Comparison of ENCODE assay signal across 9 cellular contexts in genomic region chr20:23257848-23258746, GRCh38.
DNase-seq lines count a peak whose midpoint lies in the region; ATAC-seq, FAIRE-seq and TF ChIP-seq lines count a peak whose summit lies in the region.
"Had no signal": no experiment of that assay in that cellular context is flagged by ENCODE, and none has a peak within 500 bp of the region (broad histone marks: within the 10 kb centered on the region; RNA-seq: fewer than 3 reads in every experiment).

No MANE protein-coding gene starts in this region.

- no peak overlapping the region for H3K4me3 Mint-ChIP-seq in stimulated activated effector memory CD8-positive, alpha-beta T cell treated with anti-CD3 and anti-CD28 coated beads, Interleukin-12 subunit alpha, Interleukin-12 subunit beta, amount 100 ng/mL, for 72 hours

- H3K4me3 ChIP-seq in kidney (ENCODE audit: low read length in 2 of 2) (no peak overlapping the region), aorta (ENCODE audit: low read length in 2 of 2) (no peak overlapping the region)

- no peak overlapping the region for H3K9ac ChIP-seq in kidney (ENCODE audit: low read length in 2 of 2)

- DNase-seq in Right ventricle myocardium inferior (ENCODE audit: missing footprints) (no peak), cardiac septum (ENCODE audit: low spot score) (no peak), amniotic stem cell (lab: John Stamatoyannopoulos, UW) (peak; percentile 66), kidney (no peak), aorta (no peak)
- DNase-seq in stimulated activated effector memory CD8-positive, alpha-beta T cell treated with anti-CD3 and anti-CD28 coated beads, Interleukin-12 subunit alpha, Interleukin-12 subunit beta, amount 100 ng/mL, for 72 hours (ENCODE audit: low spot score in 2 of 2) = no peak
- DNase-seq: activated naive CD4-positive, alpha-beta T cell had no signal

- no peak for FAIRE-seq in kidney (lab: Jason Lieb, UNC)

- no peaks in the 10 kb centered on the region for H3K9me3 Mint-ChIP-seq in stimulated activated effector memory CD8-positive, alpha-beta T cell treated with anti-CD3 and anti-CD28 coated beads, Interleukin-12 subunit alpha, Interleukin-12 subunit beta, amount 100 ng/mL, for 72 hours

- WGBS in aorta, 2 donors = 73 to 75% methylated on average over 8 of the region's 8 CpGs

- ATAC-seq in Right ventricle myocardium inferior (peak; percentile 44), aorta (ENCODE audit: low FRiP score) (peak; percentile 84), HG03469 (IDR thresholded peaks at IDR 0.05; ENCODE audit: unreplicated experiment) (no peak), HG03520 (IDR thresholded peaks at IDR 0.05; ENCODE audit: unreplicated experiment) (no peak)
- ATAC-seq in stimulated activated effector memory CD8-positive, alpha-beta T cell treated with anti-CD3 and anti-CD28 coated beads, Interleukin-12 subunit alpha, Interleukin-12 subunit beta, amount 100 ng/mL, for 72 hours = no peak

- H3K27ac ChIP-seq in kidney (ENCODE audit: low read depth in 2 of 2, low read length in 2 of 2) (peak overlapping the region; percentile 5 to 72), aorta (ENCODE audit: low read depth in 1 of 2, low read length in 2 of 2) (peak overlapping the region; percentile 8 to 67)

- H3K9me3 ChIP-seq in kidney (ENCODE audit: control insufficient read depth in 1 of 2, low read length in 2 of 2) (no peaks in the 10 kb centered on the region), aorta (ENCODE audit: control insufficient read depth, low read length) (no peaks in the 10 kb centered on the region)

- H3K27ac Mint-ChIP-seq in stimulated activated effector memory CD8-positive, alpha-beta T cell treated with anti-CD3 and anti-CD28 coated beads, Interleukin-12 subunit alpha, Interleukin-12 subunit beta, amount 100 ng/mL, for 72 hours = no peak overlapping the region

- H3K4me1 Mint-ChIP-seq in stimulated activated effector memory CD8-positive, alpha-beta T cell treated with anti-CD3 and anti-CD28 coated beads, Interleukin-12 subunit alpha, Interleukin-12 subunit beta, amount 100 ng/mL, for 72 hours = no peaks in the 10 kb centered on the region

- intact Hi-C loops in Right ventricle myocardium inferior (cut with DNase I) (loop anchor here (5.0 kb wide), 1 partner anchor 34 kb away; no protein-coding TSS in a partner anchor), cardiac septum (cut with DNase I) (no loop called here), kidney (cut with DNase I) (no loop called here), aorta (cut with DNase I) (loop anchor here in 1 of 2 donors (5.0 kb wide), 1 partner anchor 111 kb away; no protein-coding TSS in a partner anchor)

- H3K27me3 ChIP-seq in aorta (ENCODE audit: control insufficient read depth in 1 of 2, insufficient read depth in 2 of 2, low read length in 1 of 2) = no peaks in the 10 kb centered on the region

- no peaks in the 10 kb centered on the region for H3K36me3 Mint-ChIP-seq in stimulated activated effector memory CD8-positive, alpha-beta T cell treated with anti-CD3 and anti-CD28 coated beads, Interleukin-12 subunit alpha, Interleukin-12 subunit beta, amount 100 ng/mL, for 72 hours

- H3K36me3 ChIP-seq in kidney (ENCODE audit: control insufficient read depth in 1 of 2, insufficient read depth in 2 of 2, low read length in 2 of 2) (no peaks in the 10 kb centered on the region), aorta (ENCODE audit: control insufficient read depth in 1 of 2, insufficient read depth in 2 of 2, low read length in 1 of 2) (no peaks in the 10 kb centered on the region)

- peaks cover 0 to 13% of the 10 kb centered on the region in 2 donors for H3K4me1 ChIP-seq in kidney (ENCODE audit: control insufficient read depth in 1 of 2, insufficient read depth in 1 of 2, low read depth in 1 of 2, low read length in 2 of 2)
- H3K4me1 ChIP-seq in aorta (ENCODE audit: control insufficient read depth in 1 of 2, insufficient read depth in 2 of 2, low read length in 2 of 2) = no peaks in the 10 kb centered on the region

- TF ChIP-seq CTCF in kidney (IDR thresholded peaks at IDR 0.05; ENCODE audit: borderline replicate concordance, extremely low read depth, insufficient read depth) = no peak

Comparison
In these comparisons a context has a peak if more than half of its experiments do, and no peak if none do; other contexts are left out.
1. ATAC-seq: peak in Right ventricle myocardium inferior (single experiment) and aorta (single experiment); none in HG03469 (single experiment), HG03520 (single experiment) and stimulated activated effector memory CD8-positive, alpha-beta T cell treated with anti-CD3 and anti-CD28 coated beads, Interleukin-12 subunit alpha, Interleukin-12 subunit beta, amount 100 ng/mL, for 72 hours (single experiment).